ENCODE assay signal across 23 cellular contexts in genomic region chr17:40174528-40174927, GRCh38. TPM values are rescaled to one million over a fixed set of nuclear protein-coding genes. Genes with fewer than 3 reads are reported as not detected.
DNase-seq lines count a peak whose midpoint lies in the region; ATAC-seq lines count a peak whose summit lies in the region.
"Had no signal": no experiment of that assay in that cellular context is flagged by ENCODE, and none has a peak within 500 bp of the region (broad histone marks: within the 10 kb centered on the region; RNA-seq: fewer than 3 reads in every experiment).

No MANE protein-coding gene starts in this region.

- H3K27ac ChIP-seq in ectodermal cell (ENCODE audit: insufficient read depth, low read depth, low read length, poor library complexity, severe bottlenecking), result peak overlapping the region; percentile 46
- H3K27ac ChIP-seq: A549, HL-60 had no signal

- H3K4me1 Mint-ChIP-seq in activated naive CD8-positive, alpha-beta T cell treated with anti-CD3 and anti-CD28 coated beads for 36 hours, result peaks cover 10% of the 10 kb centered on the region
- peaks cover 9% of the 10 kb centered on the region for H3K4me1 Mint-ChIP-seq in activated naive CD8-positive, alpha-beta T cell treated with anti-CD3 and anti-CD28 coated beads, Interleukin-2, amount 50 U/mL, for 24 hours
- peaks cover 8% of the 10 kb centered on the region for H3K4me1 Mint-ChIP-seq in T-helper 17 cell

- WGBS in ectodermal cell, 2 experiments, result 96% methylated on average over 1 of the region's 1 CpG

- DNase-seq in activated naive CD8-positive, alpha-beta T cell treated with anti-CD3 and anti-CD28 coated beads for 36 hours, result no peak
- no peak for DNase-seq in activated naive CD8-positive, alpha-beta T cell treated with anti-CD3 and anti-CD28 coated beads, Interleukin-2, amount 50 U/mL, for 24 hours
- DNase-seq in T-helper 17 cell, result no peak
- no peak for DNase-seq in activated gamma-delta T cell (lab: John Stamatoyannopoulos, UW)
- no peak for DNase-seq in NCI-H187 treated with DMSO at 0.1 percent for 48 hours (lab: John Stamatoyannopoulos, UW)
- DNase-seq: Calu3; CD4-positive, alpha-beta T cell; EL; H7; IMR-90; MM.1S; NCI-H1105 treated with DMSO at 0.1 percent for 48 hours; NCI-H1694; NCI-H2227 treated with DMSO at 0.1 percent for 48 hours; NCI-H510A treated with DMSO at 0.1 percent for 48 hours; NCI-H82; OCI-M1; SHP77; SK-N-SH had no signal

- no peak overlapping the region for H3K4me3 Mint-ChIP-seq in activated naive CD8-positive, alpha-beta T cell treated with anti-CD3 and anti-CD28 coated beads for 36 hours
- H3K4me3 Mint-ChIP-seq in activated naive CD8-positive, alpha-beta T cell treated with anti-CD3 and anti-CD28 coated beads, Interleukin-2, amount 50 U/mL, for 24 hours, result no peak overlapping the region
- H3K4me3 Mint-ChIP-seq in T-helper 17 cell, result no peak overlapping the region
- H3K4me3 Mint-ChIP-seq: CD4-positive, alpha-beta T cell had no signal

- H3K27me3 ChIP-seq in ectodermal cell (ENCODE audit: control insufficient read depth, insufficient read depth, low read length, poor library complexity, severe bottlenecking), result no peaks in the 10 kb centered on the region

- no peak for ATAC-seq in activated naive CD8-positive, alpha-beta T cell treated with anti-CD3 and anti-CD28 coated beads, Interleukin-2, amount 50 U/mL, for 24 hours
- no peak for ATAC-seq in T-helper 17 cell
- ATAC-seq in GM18858 (IDR thresholded peaks at IDR 0.05; ENCODE audit: unreplicated experiment), result no peak
- ATAC-seq: A549 had no signal

- H3K4me1 ChIP-seq in ectodermal cell (ENCODE audit: control insufficient read depth, insufficient read depth, low read length), result peaks cover 12% of the 10 kb centered on the region

- H3K9me3 ChIP-seq in T-helper 17 cell (ENCODE audit: control insufficient read depth, low read length, poor library complexity, severe bottlenecking) (no peaks in the 10 kb centered on the region), ectodermal cell (ENCODE audit: control insufficient read depth, low read length) (no peaks in the 10 kb centered on the region)
- H3K9me3 ChIP-seq: A549, SK-N-SH had no signal

- H3K9me3 Mint-ChIP-seq in activated naive CD8-positive, alpha-beta T cell treated with anti-CD3 and anti-CD28 coated beads for 36 hours, result no peaks in the 10 kb centered on the region
- no peaks in the 10 kb centered on the region for H3K9me3 Mint-ChIP-seq in activated naive CD8-positive, alpha-beta T cell treated with anti-CD3 and anti-CD28 coated beads, Interleukin-2, amount 50 U/mL, for 24 hours
- H3K9me3 Mint-ChIP-seq: CD4-positive, alpha-beta T cell had no signal

- peaks cover 17% of the 10 kb centered on the region for H3K36me3 Mint-ChIP-seq in activated naive CD8-positive, alpha-beta T cell treated with anti-CD3 and anti-CD28 coated beads for 36 hours
- H3K36me3 Mint-ChIP-seq in activated naive CD8-positive, alpha-beta T cell treated with anti-CD3 and anti-CD28 coated beads, Interleukin-2, amount 50 U/mL, for 24 hours (ENCODE audit: low read depth), result peaks cover 24% of the 10 kb centered on the region
- H3K36me3 Mint-ChIP-seq in T-helper 17 cell (ENCODE audit: low read depth), result peaks cover 2% of the 10 kb centered on the region

- H3K27me3 Mint-ChIP-seq in activated naive CD8-positive, alpha-beta T cell treated with anti-CD3 and anti-CD28 coated beads for 36 hours, result peaks cover 4% of the 10 kb centered on the region
- H3K27me3 Mint-ChIP-seq in activated naive CD8-positive, alpha-beta T cell treated with anti-CD3 and anti-CD28 coated beads, Interleukin-2, amount 50 U/mL, for 24 hours, result no peaks in the 10 kb centered on the region
- no peaks in the 10 kb centered on the region for H3K27me3 Mint-ChIP-seq in T-helper 17 cell
- H3K27me3 Mint-ChIP-seq: CD4-positive, alpha-beta T cell had no signal

- peak overlapping the region; percentile 2 for H3K27ac Mint-ChIP-seq in activated naive CD8-positive, alpha-beta T cell treated with anti-CD3 and anti-CD28 coated beads for 36 hours
- H3K27ac Mint-ChIP-seq in activated naive CD8-positive, alpha-beta T cell treated with anti-CD3 and anti-CD28 coated beads, Interleukin-2, amount 50 U/mL, for 24 hours, result no peak overlapping the region
- H3K27ac Mint-ChIP-seq in T-helper 17 cell, result peak overlapping the region; percentile 80
- H3K27ac Mint-ChIP-seq: CD4-positive, alpha-beta T cell had no signal

- H3K36me3 ChIP-seq in ectodermal cell (ENCODE audit: control insufficient read depth, insufficient read depth, low read length), result peaks cover 36% of the 10 kb centered on the region

- H3K4me3 ChIP-seq in ectodermal cell (ENCODE audit: insufficient read depth, low read depth, low read length), result no peak overlapping the region
- H3K4me3 ChIP-seq: A549 had no signal

RNA-seq across cellular contexts. Expression of gene RAPGEFL1, which starts 2.7 kb away (rescaled TPM):
- total RNA-seq in activated naive CD8-positive, alpha-beta T cell treated with anti-CD3 and anti-CD28 coated beads for 36 hours, result 1 to 10 TPM; 4.3 to 5.1 TPM
- 10 to 100 TPM in 1 of 2 donors, 1 to 10 TPM in 1; 6.9 to 10.5 TPM for total RNA-seq in T-helper 17 cell
- 25.8 TPM for polyA plus RNA-seq in ectodermal cell (2013, experiment 1 of 4)
- polyA plus RNA-seq in ectodermal cell (2013, experiment 2 of 4), result 28.7 TPM
- 17.0 TPM for polyA plus RNA-seq in ectodermal cell (2013, experiment 3 of 4)
- polyA plus RNA-seq in ectodermal cell (2013, experiment 4 of 4), result 19.7 TPM

RNA-seq across cellular contexts. Expression of gene CASC3, which starts 34.2 kb away (rescaled TPM):
- 10 to 100 TPM; 74.5 to 77.0 TPM for total RNA-seq in activated naive CD8-positive, alpha-beta T cell treated with anti-CD3 and anti-CD28 coated beads for 36 hours
- 100 to 1,000 TPM; 168 to 176 TPM for total RNA-seq in T-helper 17 cell
- 124 TPM for polyA plus RNA-seq in ectodermal cell (2013, experiment 1 of 4)
- polyA plus RNA-seq in ectodermal cell (2013, experiment 2 of 4), result 118 TPM
- polyA plus RNA-seq in ectodermal cell (2013, experiment 3 of 4), result 99.8 TPM
- polyA plus RNA-seq in ectodermal cell (2013, experiment 4 of 4), result 111 TPM

RNA-seq across cellular contexts. Expression of gene WIPF2, which starts 44.6 kb away (rescaled TPM):
- total RNA-seq in activated naive CD8-positive, alpha-beta T cell treated with anti-CD3 and anti-CD28 coated beads for 36 hours, result 10 to 100 TPM; 15.7 to 17.4 TPM
- 10 to 100 TPM; 26.4 to 33.1 TPM for total RNA-seq in T-helper 17 cell
- 27.6 TPM for polyA plus RNA-seq in ectodermal cell (2013, experiment 1 of 4)
- polyA plus RNA-seq in ectodermal cell (2013, experiment 2 of 4), result 31.0 TPM
- polyA plus RNA-seq in ectodermal cell (2013, experiment 3 of 4), result 19.3 TPM
- 26.4 TPM for polyA plus RNA-seq in ectodermal cell (2013, experiment 4 of 4)

RNA-seq across cellular contexts. Expression of gene MSL1, which starts 52.8 kb away (rescaled TPM):
- 10 to 100 TPM; 62.7 to 66.7 TPM for total RNA-seq in activated naive CD8-positive, alpha-beta T cell treated with anti-CD3 and anti-CD28 coated beads for 36 hours
- 100 to 1,000 TPM; 101 to 106 TPM for total RNA-seq in T-helper 17 cell
- 173 TPM for polyA plus RNA-seq in ectodermal cell (2013, experiment 1 of 4)
- 164 TPM for polyA plus RNA-seq in ectodermal cell (2013, experiment 2 of 4)
- 142 TPM for polyA plus RNA-seq in ectodermal cell (2013, experiment 3 of 4)
- 162 TPM for polyA plus RNA-seq in ectodermal cell (2013, experiment 4 of 4)
